ENCODE assay signal across 8 cellular contexts in genomic region chr16:2428051-2428786, GRCh38. TPM values are rescaled to one million over a fixed set of nuclear protein-coding genes. Genes with fewer than 3 reads are reported as not detected.
DNase-seq lines count a peak whose midpoint lies in the region; ATAC-seq and TF ChIP-seq lines count a peak whose summit lies in the region.

No MANE protein-coding gene starts in this region.

- peak overlapping the region; percentile 92 for H3K4me2 ChIP-seq in PC-3 (ENCODE audit: low read length)

- BruUV-seq in PC-3 (replicated peaks; lab: Mats Ljungman, UMichigan) = TSS peak; percentile 79

- H3K27me3 Mint-ChIP-seq in chondrocyte (ENCODE audit: low read depth) = no peaks in the 10 kb centered on the region

- peak overlapping the region; percentile 97 for H2AFZ ChIP-seq in PC-3 (ENCODE audit: low read length)

- peak overlapping the region; percentile 75 for H3K4me3 ChIP-seq in H7 (ENCODE audit: insufficient read depth, low read depth, low read length)
- H3K4me3 ChIP-seq in PC-3 (ENCODE audit: low read length) = peak overlapping the region; percentile 77
- peak overlapping the region; percentile 95 for H3K4me3 ChIP-seq in lower lobe of right lung
- H3K4me3 ChIP-seq in tibial artery = peak overlapping the region; percentile 63 to 96

- peaks cover 24% of the 10 kb centered on the region for H3K4me1 Mint-ChIP-seq in chondrocyte (ENCODE audit: low read depth)

- H3F3A ChIP-seq in PC-3 (ENCODE audit: low read length, unreplicated experiment) = no peaks in the 10 kb centered on the region

- POLR2A ChIA-PET in PC-3 (lab: Charles Lee; ENCODE audit: unreplicated experiment) = interaction anchor here (0.6 kb wide), 1 partner anchor 19 kb away, joined by 4 read pairs; no protein-coding TSS in a partner anchor

- H3K27ac ChIP-seq in PC-3 (ENCODE audit: low read length) (no peak overlapping the region), lower lobe of right lung (peak overlapping the region; percentile 69), tibial artery (peak overlapping the region; percentile 73 to 75)

- peak overlapping the region; percentile 71 for H3K9ac ChIP-seq in PC-3 (ENCODE audit: low read length)

- peak; percentile 47 for DNase-seq in EH (ENCODE audit: low read depth)
- DNase-seq in H7 = peak; percentile 71
- peak; percentile 22 for DNase-seq in PC-3
- peak; percentile 91 for DNase-seq in chondrocyte (ENCODE audit: low spot score)
- no peak for DNase-seq in lower lobe of right lung
- peak; percentile 27 to 73 for DNase-seq in tibial artery
- DNase-seq in activated CD8-positive, alpha-beta memory T cell treated with anti-CD3 and anti-CD28 coated beads, Interleukin-2, amount 50 U/mL, for 48 hours = no peak

- peak; percentile 34 for TF ChIP-seq CTCF in PC-3 (conservative IDR thresholded peaks at IDR 0.05; ENCODE audit: low read depth, low read length)
- TF ChIP-seq CTCF in chondrocyte (IDR thresholded peaks at IDR 0.05) = peak; percentile 64
- TF ChIP-seq CTCF in lower lobe of right lung (IDR thresholded peaks at IDR 0.05) = no peak
- TF ChIP-seq CTCF in tibial artery (IDR thresholded peaks at IDR 0.05) = no peak

- H3K36me3 ChIP-seq in H7 (replicated peaks; ENCODE audit: control insufficient read depth, insufficient read depth, low read length) = peaks cover 18% of the 10 kb centered on the region
- peaks cover 10% of the 10 kb centered on the region; the same call in 1 of the 2 replicates for H3K36me3 ChIP-seq in PC-3 (ENCODE audit: low read depth, low read length)
- H3K36me3 ChIP-seq in lower lobe of right lung = peaks cover 9% of the 10 kb centered on the region
- peaks cover 0 to 15% (median 0%) of the 10 kb centered on the region in 3 donors for H3K36me3 ChIP-seq in tibial artery

- H3K79me2 ChIP-seq in PC-3 (ENCODE audit: low read length) = peaks cover 32% of the 10 kb centered on the region

- H3K9me3 ChIP-seq in PC-3 (ENCODE audit: low read length) (no peaks in the 10 kb centered on the region), lower lobe of right lung (no peaks in the 10 kb centered on the region), tibial artery (no peaks in the 10 kb centered on the region)

- ATAC-seq in PC-3 (peak; percentile 50), lower lobe of right lung (peak; percentile 48 to 55), HG02870 (IDR thresholded peaks at IDR 0.05; ENCODE audit: unreplicated experiment) (no peak)

- peaks cover 3% of the 10 kb centered on the region for H3K36me3 Mint-ChIP-seq in chondrocyte (ENCODE audit: low read depth)

- H3K9me3 Mint-ChIP-seq in chondrocyte (ENCODE audit: low read depth) = no peaks in the 10 kb centered on the region

- H3K27me3 ChIP-seq in H7 (ENCODE audit: control insufficient read depth, insufficient read depth, low read length) (peaks cover 1% of the 10 kb centered on the region; the same call in 1 of the 2 replicates), PC-3 (ENCODE audit: low read length) (no peaks in the 10 kb centered on the region), lower lobe of right lung (ENCODE audit: low read depth) (no peaks in the 10 kb centered on the region), tibial artery (no peaks in the 10 kb centered on the region)

- intact Hi-C loops in PC-3 (cut with micrococcal nuclease) = no loop called here
- intact Hi-C loops in lower lobe of right lung (cut with DNase I) = no loop called here
- intact Hi-C loops in tibial artery (cut with DNase I; ENCODE audit: low total_unique reads) = loop anchor here (2.0 to 5.0 kb wide), 2 partner anchors 74 to 87 kb away; partner anchors contain the start of gene ABCA3

- H3K9me2 ChIP-seq in PC-3 (replicated peaks; ENCODE audit: low read length) = no peaks in the 10 kb centered on the region

- H3K4me1 ChIP-seq in PC-3 (ENCODE audit: insufficient read depth, low read length) = peaks cover 13% of the 10 kb centered on the region
- H3K4me1 ChIP-seq in lower lobe of right lung = peaks cover 22% of the 10 kb centered on the region
- H3K4me1 ChIP-seq in tibial artery = peaks cover 0 to 16% (median 13%) of the 10 kb centered on the region in 4 donors

- CTCF ChIA-PET in PC-3 (lab: Charles Lee) = no interaction called here

- H3K27ac Mint-ChIP-seq in chondrocyte (ENCODE audit: unreplicated experiment) = peak overlapping the region; percentile 54

- H3K4me3 Mint-ChIP-seq in chondrocyte (ENCODE audit: unreplicated experiment) = peak overlapping the region; percentile 74

- peaks cover 8% of the 10 kb centered on the region; the same call in 1 of the 2 replicates for H4K20me1 ChIP-seq in PC-3 (ENCODE audit: low read length)

RNA-seq across cellular contexts. Expression of gene CCNF, which starts 1.0 kb away (rescaled TPM):
- 81.5 and 82.6 TPM in 2 replicates for total RNA-seq in H7 (2014; rRNA removed; shearing (Covaris generic))
- total RNA-seq in PC-3 (2014; rRNA removed) (26.8 and 31.4 TPM in 2 replicates), chondrocyte (4.9 to 7.7 TPM (median 7.6 TPM) in 3 replicates), lower lobe of right lung (3.4 TPM)

RNA-seq across cellular contexts. Expression of gene TEDC2, which starts 31.7 kb away (rescaled TPM):
- 87.2 and 90.7 TPM in 2 replicates for total RNA-seq in H7 (2014; rRNA removed; shearing (Covaris generic))
- 35.5 and 44.9 TPM in 2 replicates for total RNA-seq in PC-3 (2014; rRNA removed)
- 3.9 to 6.5 TPM (median 5.5 TPM) in 3 replicates for total RNA-seq in chondrocyte
- total RNA-seq in lower lobe of right lung = 0.68 TPM

RNA-seq across cellular contexts. Expression of gene NTN3, which starts 42.9 kb away (rescaled TPM):
- 0.73 TPM in 1 of 2 replicates, not detected in the other for total RNA-seq in H7 (2014; rRNA removed; shearing (Covaris generic))
- total RNA-seq in PC-3 (2014; rRNA removed) = not detected in 2 replicates
- total RNA-seq in chondrocyte = 1.5 to 2.1 TPM (median 1.8 TPM) in 3 replicates
- total RNA-seq in lower lobe of right lung = 0.24 TPM

RNA-seq across cellular contexts. Expression of gene TBC1D24, which starts 46.7 kb away (rescaled TPM):
- total RNA-seq in H7 (2014; rRNA removed; shearing (Covaris generic)) = 12.3 and 13.5 TPM in 2 replicates
- total RNA-seq in PC-3 (2014; rRNA removed) = 11.3 and 15.2 TPM in 2 replicates
- 17.9 to 19.6 TPM (median 18.7 TPM) in 3 replicates for total RNA-seq in chondrocyte
- total RNA-seq in lower lobe of right lung = 40.2 TPM

Comparison
In these comparisons a context has a peak if more than half of its experiments do, and no peak if none do; other contexts are left out.
1. DNase-seq: peak in EH (single experiment), H7 (single experiment), PC-3 (single experiment), chondrocyte (single experiment) and tibial artery (2 of 2); none in lower lobe of right lung (single experiment) and activated CD8-positive, alpha-beta memory T cell treated with anti-CD3 and anti-CD28 coated beads, Interleukin-2, amount 50 U/mL, for 48 hours (single experiment).
2. CTCF ChIP-seq: peak in PC-3 (single experiment) and chondrocyte (single experiment); none in lower lobe of right lung (single experiment) and tibial artery (0 of 2).
3. Peak in every context shown above with its lines, with median percentiles within 50 percentile points of each other: H3K4me3 ChIP-seq.